In the genomic region with DNA sequence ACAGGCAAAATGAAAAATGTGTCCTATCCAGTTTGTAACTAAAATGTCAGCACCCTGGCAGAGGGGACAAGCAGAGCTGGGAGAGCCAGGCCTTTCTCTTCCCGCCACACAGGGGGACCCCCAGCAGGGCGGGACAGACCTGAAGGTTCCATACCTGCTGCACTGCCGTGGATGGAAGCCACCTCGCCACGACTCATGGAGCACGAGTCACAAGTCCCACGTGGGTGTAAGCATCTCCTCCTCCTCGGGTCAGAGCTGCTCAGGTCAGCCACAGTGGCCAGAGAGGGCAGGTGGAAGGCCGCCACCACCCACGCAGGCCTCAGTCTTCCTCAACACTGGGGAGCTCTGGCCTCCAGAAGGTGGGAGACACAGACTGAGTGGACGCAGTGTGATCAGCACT, we compare ENCODE assay signal across 22 cellular contexts. TPM values are rescaled to one million over a fixed set of nuclear protein-coding genes. Genes with fewer than 3 reads are reported as not detected.
A peak's percentile ranks its signal among the peaks of the same experiment; 100 is the strongest.
DNase-seq lines count a peak whose midpoint lies in the region; ATAC-seq, FAIRE-seq and TF ChIP-seq lines count a peak whose summit lies in the region.
"Had no signal": no experiment of that assay in that cellular context is flagged by ENCODE, and none has a peak within 500 bp of the region (broad histone marks: within the 10 kb centered on the region; RNA-seq: fewer than 3 reads in every experiment).

No MANE protein-coding gene starts in this region.

- in situ Hi-C loops in Caki2 (cut with HindIII; ENCODE audit: low pct_unique_long_range_greater_than_20kb, low sequenced_read_pairs), result no loop called here

- no peak overlapping the region for H2AK5ac ChIP-seq in neuronal stem cell (ENCODE audit: low read depth, low read length)

- no peak overlapping the region for H3K23ac ChIP-seq in neuronal stem cell (ENCODE audit: low read depth, low read length, poor library complexity)

- no peak overlapping the region for H3K14ac ChIP-seq in neuronal stem cell (ENCODE audit: low read length)

- peaks cover 11% of the 10 kb centered on the region for H3K27me3 ChIP-seq in bronchial epithelial cell (ENCODE audit: control insufficient read depth, insufficient read depth, low read length)
- H3K27me3 ChIP-seq in neuronal stem cell (ENCODE audit: control insufficient read depth in 3 of 3, insufficient read depth in 3 of 3, low read depth in 1 of 3, low read length in 3 of 3), result peaks cover 0 to 21% (median 0%) of the 10 kb centered on the region in 3 experiments
- no peaks in the 10 kb centered on the region for H3K27me3 ChIP-seq in tibial nerve
- peaks cover 57% of the 10 kb centered on the region for H3K27me3 ChIP-seq in PC-3 (ENCODE audit: low read length)

- H3K9me3 ChIP-seq in neuronal stem cell (replicated peaks in 1 of 2; ENCODE audit: control insufficient read depth in 2 of 2, insufficient read depth in 1 of 2, low read depth in 1 of 2, low read length in 2 of 2), result no peaks in the 10 kb centered on the region
- peaks cover 0 to 18% (median 0%) of the 10 kb centered on the region in 4 donors for H3K9me3 ChIP-seq in tibial nerve
- no peaks in the 10 kb centered on the region for H3K9me3 ChIP-seq in PC-3 (ENCODE audit: low read length)
- H3K9me3 ChIP-seq: MG63 had no signal

- peaks cover 0 to 1% of the 10 kb centered on the region in 2 donors for H3K4me1 ChIP-seq in neuronal stem cell (ENCODE audit: control insufficient read depth in 2 of 2, insufficient read depth in 1 of 2, low read depth in 1 of 2, low read length in 2 of 2)
- no peaks in the 10 kb centered on the region for H3K4me1 ChIP-seq in tibial nerve
- H3K4me1 ChIP-seq in PC-3 (ENCODE audit: insufficient read depth, low read length), result no peaks in the 10 kb centered on the region

- no peak for TF ChIP-seq POLR2A in tibial nerve (IDR thresholded peaks at IDR 0.05)

- H3K79me2 ChIP-seq in PC-3 (ENCODE audit: low read length), result no peaks in the 10 kb centered on the region

- H2BK5ac ChIP-seq in neuronal stem cell (ENCODE audit: low read length), result no peak overlapping the region

- H3K9ac ChIP-seq in neuronal stem cell (ENCODE audit: low read depth, low read length, poor library complexity) (no peak overlapping the region), PC-3 (ENCODE audit: low read length) (no peak overlapping the region)

- CTCF ChIA-PET in PC-3 (lab: Charles Lee), result no interaction called here

- H3K4me2 ChIP-seq in neuronal stem cell (ENCODE audit: insufficient read depth, low read length, poor library complexity, severe bottlenecking), result no peak overlapping the region
- no peak overlapping the region for H3K4me2 ChIP-seq in PC-3 (ENCODE audit: low read length)

- no peaks in the 10 kb centered on the region for H4K20me1 ChIP-seq in PC-3 (ENCODE audit: low read length)

- H3K27ac ChIP-seq in neuronal stem cell (replicated peaks; ENCODE audit: low read length) (no peak overlapping the region), tibial nerve (no peak overlapping the region), PC-3 (ENCODE audit: low read length) (no peak overlapping the region)
- H3K27ac ChIP-seq: C4-2B, HL-60 had no signal

- H4K91ac ChIP-seq in neuronal stem cell (ENCODE audit: low read depth, low read length, poor library complexity), result no peak overlapping the region

- peak overlapping the region; percentile 62 for H3K18ac ChIP-seq in neuronal stem cell (ENCODE audit: low read length)

- POLR2A ChIA-PET in PC-3 (lab: Charles Lee; ENCODE audit: unreplicated experiment), result no interaction called here

- H3K9me2 ChIP-seq in PC-3 (replicated peaks; ENCODE audit: low read length), result no peaks in the 10 kb centered on the region

- H2BK15ac ChIP-seq in neuronal stem cell (ENCODE audit: low read length), result no peak overlapping the region

- no peak for TF ChIP-seq EP300 in tibial nerve (IDR thresholded peaks at IDR 0.05)

- no TSS peak for BruUV-seq in PC-3 (replicated peaks; lab: Mats Ljungman, UMichigan)

- H3K79me1 ChIP-seq in neuronal stem cell (ENCODE audit: low read depth, low read length), result no peaks in the 10 kb centered on the region

- no peak overlapping the region for H2BK12ac ChIP-seq in neuronal stem cell (ENCODE audit: low read length)

- intact Hi-C loops in PC-3 (cut with micrococcal nuclease), result no loop called here

- FAIRE-seq in bronchial epithelial cell (lab: Jason Lieb, UNC), result no peak
- FAIRE-seq: HTR-8/SVneo had no signal

- no peak for ATAC-seq in PC-3

- no peak overlapping the region for H2BK120ac ChIP-seq in neuronal stem cell (ENCODE audit: low read depth, low read length)

- no CpG with 5 or more reads among the region's 11 CpGs for WGBS in neuronal stem cell (ENCODE audit: extremely low coverage in 2 of 2, insufficient read length in 2 of 2, insufficient replicate concordance in 1 of 2), 2 donors
- 67 to 82% methylated on average over 10 to 11 of the region's 11 CpGs for WGBS in tibial nerve, 2 donors

- H3F3A ChIP-seq in PC-3 (ENCODE audit: low read length, unreplicated experiment), result no peaks in the 10 kb centered on the region

- H3K36me3 ChIP-seq in bronchial epithelial cell (ENCODE audit: control insufficient read depth, insufficient read depth, low read length), result no peaks in the 10 kb centered on the region
- H3K36me3 ChIP-seq in neuronal stem cell (replicated peaks in 1 of 2; ENCODE audit: control insufficient read depth in 2 of 2, insufficient read depth in 2 of 2, low read length in 2 of 2), result no peaks in the 10 kb centered on the region
- H3K36me3 ChIP-seq in tibial nerve, result no peaks in the 10 kb centered on the region
- no peaks in the 10 kb centered on the region for H3K36me3 ChIP-seq in PC-3 (ENCODE audit: low read depth, low read length)
- H3K36me3 ChIP-seq: MG63 had no signal

- H4K8ac ChIP-seq in neuronal stem cell (ENCODE audit: low read depth, low read length), result no peak overlapping the region

- DNase-seq in A172 (ENCODE audit: low spot score) (peak; percentile 17), Caki2 (ENCODE audit: low read depth) (peak; percentile 10), bronchial epithelial cell (ENCODE audit: low read depth) (peak; percentile 21), neuronal stem cell (ENCODE audit: low spot score) (no peak), NCI-H526 (lab: John Stamatoyannopoulos, UW) (no peak), tibial nerve (ENCODE audit: low spot score in 2 of 2) (no peak), PC-3 (no peak)
- DNase-seq: AML-193, DMS79, H7, IMR-90, Kasumi-1, MG63, NCI-H1092, NCI-H1436 treated with DMSO at 0.1 percent for 48 hours, NCI-H2029, NCI-H345, NCI-H69, Right ventricle myocardium superior had no signal

- no peak for TF ChIP-seq CTCF in bronchial epithelial cell (IDR thresholded peaks at IDR 0.05; ENCODE audit: insufficient read depth, low read length, severe bottlenecking)
- TF ChIP-seq CTCF in tibial nerve (IDR thresholded peaks at IDR 0.05), result no peak
- no peak for TF ChIP-seq CTCF in PC-3 (conservative IDR thresholded peaks at IDR 0.05; ENCODE audit: low read depth, low read length)

- H3K4ac ChIP-seq in neuronal stem cell (ENCODE audit: low read length), result no peak overlapping the region

- H3K4me3 ChIP-seq in bronchial epithelial cell (ENCODE audit: low read depth, low read length) (no peak overlapping the region), neuronal stem cell (ENCODE audit: low read length in 2 of 2) (no peak overlapping the region), tibial nerve (no peak overlapping the region), PC-3 (ENCODE audit: low read length) (no peak overlapping the region)
- H3K4me3 ChIP-seq: MG63 had no signal

- no peak overlapping the region for H2AFZ ChIP-seq in neuronal stem cell (ENCODE audit: low read length)
- H2AFZ ChIP-seq in PC-3 (ENCODE audit: low read length), result no peak overlapping the region

RNA-seq across cellular contexts. Expression of a gene that starts 21.0 kb away (rescaled TPM):
- total RNA-seq in A172 (2014; rRNA removed; shearing (Covaris generic)), result not detected in 2 replicates
- total RNA-seq in Caki2 (2014; rRNA removed; shearing (Covaris generic); ENCODE audit: low replicate concordance), result not detected in 2 replicates
- total RNA-seq in bronchial epithelial cell (not detected in 2 replicates), tibial nerve (not detected), PC-3 (2014; rRNA removed) (not detected in 2 replicates)
- polyA plus RNA-seq in neuronal stem cell (2013, experiment 1 of 2), result 0.04 TPM
- 0.01 TPM for polyA plus RNA-seq in neuronal stem cell (2013, experiment 2 of 2)
- total RNA-seq: IMR-90, Right ventricle myocardium superior had no signal
- polyA plus RNA-seq: IMR-90 had no signal

Comparison
In these comparisons a context has a peak if more than half of its experiments do, and no peak if none do; other contexts are left out.
1. DNase-seq: peak in A172 (single experiment), Caki2 (single experiment) and bronchial epithelial cell (single experiment); none in neuronal stem cell (single experiment), NCI-H526 (0 of 2), tibial nerve (0 of 2) and PC-3 (single experiment).